1 cellular context compared by ENCODE assay signal in the genomic region with DNA sequence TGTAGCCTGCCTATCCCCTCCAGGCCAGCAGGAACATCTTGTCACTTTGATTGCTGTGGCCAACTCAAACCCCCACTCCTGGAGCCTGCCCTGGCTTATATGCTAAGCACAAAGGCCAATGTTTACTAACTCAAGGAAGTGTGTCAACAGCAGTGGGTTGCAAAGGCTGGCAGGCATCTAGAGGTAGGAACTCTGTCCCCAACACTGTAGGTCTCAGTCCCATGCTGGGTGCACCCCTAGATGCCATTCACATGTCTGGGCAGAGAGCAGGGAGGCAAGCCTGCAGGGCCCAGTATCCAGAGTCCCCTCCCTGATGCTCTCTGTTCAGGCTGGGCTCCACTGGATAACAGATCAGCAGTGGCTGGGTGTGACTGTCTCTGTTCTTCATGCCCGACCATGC.
TF ChIP-seq lines count a peak whose summit lies in the region.

No MANE protein-coding gene starts in this region.

TF ChIP-seq in IMR-90, 13 proteins besides CTCF, POLR2A, EP300 and RAD21:
- TF ChIP-seq, protein P1, sequence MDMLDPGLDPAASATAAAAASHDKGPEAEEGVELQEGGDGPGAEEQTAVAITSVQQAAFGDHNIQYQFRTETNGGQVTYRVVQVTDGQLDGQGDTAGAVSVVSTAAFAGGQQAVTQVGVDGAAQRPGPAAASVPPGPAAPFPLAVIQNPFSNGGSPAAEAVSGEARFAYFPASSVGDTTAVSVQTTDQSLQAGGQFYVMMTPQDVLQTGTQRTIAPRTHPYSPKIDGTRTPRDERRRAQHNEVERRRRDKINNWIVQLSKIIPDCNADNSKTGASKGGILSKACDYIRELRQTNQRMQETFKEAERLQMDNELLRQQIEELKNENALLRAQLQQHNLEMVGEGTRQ (IDR thresholded peaks at IDR 0.05; ENCODE audit: low read depth, low read length): no peak
- no peak for TF ChIP-seq MAFK (IDR thresholded peaks at IDR 0.05; ENCODE audit: low read depth, low read length)
- no peak for TF ChIP-seq ELK1 (IDR thresholded peaks at IDR 0.05; ENCODE audit: borderline replicate concordance, low read depth, low read length)
